Comparison of ENCODE assay signal across 1 cellular context in genomic region chr10:100282907-100283306, GRCh38.
TF ChIP-seq lines count a peak whose summit lies in the region.

No MANE protein-coding gene starts in this region.

TF ChIP-seq in GM12878, 131 proteins besides CTCF, POLR2A, EP300 and RAD21:
- TF ChIP-seq, protein P1, sequence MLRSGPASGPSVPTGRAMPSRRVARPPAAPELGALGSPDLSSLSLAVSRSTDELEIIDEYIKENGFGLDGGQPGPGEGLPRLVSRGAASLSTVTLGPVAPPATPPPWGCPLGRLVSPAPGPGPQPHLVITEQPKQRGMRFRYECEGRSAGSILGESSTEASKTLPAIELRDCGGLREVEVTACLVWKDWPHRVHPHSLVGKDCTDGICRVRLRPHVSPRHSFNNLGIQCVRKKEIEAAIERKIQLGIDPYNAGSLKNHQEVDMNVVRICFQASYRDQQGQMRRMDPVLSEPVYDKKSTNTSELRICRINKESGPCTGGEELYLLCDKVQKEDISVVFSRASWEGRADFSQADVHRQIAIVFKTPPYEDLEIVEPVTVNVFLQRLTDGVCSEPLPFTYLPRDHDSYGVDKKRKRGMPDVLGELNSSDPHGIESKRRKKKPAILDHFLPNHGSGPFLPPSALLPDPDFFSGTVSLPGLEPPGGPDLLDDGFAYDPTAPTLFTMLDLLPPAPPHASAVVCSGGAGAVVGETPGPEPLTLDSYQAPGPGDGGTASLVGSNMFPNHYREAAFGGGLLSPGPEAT (IDR thresholded peaks at IDR 0.05; ENCODE audit: low read depth), result no peak
- no peak for TF ChIP-seq NFYA (IDR thresholded peaks at IDR 0.05; ENCODE audit: borderline replicate concordance, low read depth, low read length)
- TF ChIP-seq SREBF2 (IDR thresholded peaks at IDR 0.05; ENCODE audit: low read length), result no peak
- TF ChIP-seq ZNF274 (IDR thresholded peaks at IDR 0.05; ENCODE audit: insufficient read depth, insufficient read length), result no peak
- TF ChIP-seq FOXK2 (IDR thresholded peaks at IDR 0.05), result no peak
- TF ChIP-seq DPF2 (IDR thresholded peaks at IDR 0.05), result no peak
- no peak for TF ChIP-seq SMAD1 (IDR thresholded peaks at IDR 0.05; ENCODE audit: low read depth, partially characterized antibody)
- no peak for TF ChIP-seq PKNOX1 (IDR thresholded peaks at IDR 0.05)
- TF ChIP-seq TCF3 (IDR thresholded peaks at IDR 0.05; ENCODE audit: borderline replicate concordance, insufficient read depth, low read depth, low read length), result no peak
